ENCODE assay signal across 1 cellular context in genomic region chr1:212567676-212568075, GRCh38.
TF ChIP-seq lines count a peak whose summit lies in the region.

No MANE protein-coding gene starts in this region.

TF ChIP-seq in GM12878, 131 proteins besides CTCF, POLR2A, EP300 and RAD21:
- TF ChIP-seq NR2C1 (IDR thresholded peaks at IDR 0.05) (no peak), TAF1 (IDR thresholded peaks at IDR 0.05; ENCODE audit: borderline replicate concordance, low read depth, low read length) (no peak), BRCA1 (IDR thresholded peaks at IDR 0.05; ENCODE audit: low read depth, low read length) (no peak), HCFC1 (IDR thresholded peaks at IDR 0.05; ENCODE audit: low read length) (no peak), RFX5 (IDR thresholded peaks at IDR 0.05; ENCODE audit: low read depth, low read length) (no peak), NRF1 (conservative IDR thresholded peaks at IDR 0.05; ENCODE audit: low read depth, low read length) (no peak), IRF4 (IDR thresholded peaks at IDR 0.05; ENCODE audit: low read depth, low read length) (no peak), NFYA (IDR thresholded peaks at IDR 0.05; ENCODE audit: borderline replicate concordance, low read depth, low read length) (no peak), CHD4 (IDR thresholded peaks at IDR 0.05) (no peak), ATF7 (IDR thresholded peaks at IDR 0.05; ENCODE audit: low read depth) (no peak), CBX3 (IDR thresholded peaks at IDR 0.05; ENCODE audit: borderline replicate concordance, low read depth) (no peak)
- TF ChIP-seq, protein P1, sequence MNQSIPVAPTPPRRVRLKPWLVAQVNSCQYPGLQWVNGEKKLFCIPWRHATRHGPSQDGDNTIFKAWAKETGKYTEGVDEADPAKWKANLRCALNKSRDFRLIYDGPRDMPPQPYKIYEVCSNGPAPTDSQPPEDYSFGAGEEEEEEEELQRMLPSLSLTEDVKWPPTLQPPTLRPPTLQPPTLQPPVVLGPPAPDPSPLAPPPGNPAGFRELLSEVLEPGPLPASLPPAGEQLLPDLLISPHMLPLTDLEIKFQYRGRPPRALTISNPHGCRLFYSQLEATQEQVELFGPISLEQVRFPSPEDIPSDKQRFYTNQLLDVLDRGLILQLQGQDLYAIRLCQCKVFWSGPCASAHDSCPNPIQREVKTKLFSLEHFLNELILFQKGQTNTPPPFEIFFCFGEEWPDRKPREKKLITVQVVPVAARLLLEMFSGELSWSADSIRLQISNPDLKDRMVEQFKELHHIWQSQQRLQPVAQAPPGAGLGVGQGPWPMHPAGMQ (IDR thresholded peaks at IDR 0.05; ENCODE audit: borderline replicate concordance) = no peak
